Comparison of ENCODE assay signal across 1 cellular context in genomic region chr3:153161138-153161713, GRCh38.
TF ChIP-seq lines count a peak whose summit lies in the region.

No MANE protein-coding gene starts in this region.

TF ChIP-seq in K562, 482 proteins besides CTCF, POLR2A, EP300 and RAD21 (continued from another document and continues in another):
- TF ChIP-seq E4F1 (CRISPR knock-in tag; IDR thresholded peaks at IDR 0.05; ENCODE audit: borderline replicate concordance) (no peak), DEAF1 (CRISPR knock-in tag; IDR thresholded peaks at IDR 0.05) (no peak), ZNF124 (CRISPR knock-in tag; IDR thresholded peaks at IDR 0.05) (no peak), HDAC3 (IDR thresholded peaks at IDR 0.05; ENCODE audit: borderline replicate concordance, partially characterized antibody) (no peak), GTF2F1 (IDR thresholded peaks at IDR 0.05; ENCODE audit: low read depth, low read length) (no peak), E2F5 (CRISPR knock-in tag; IDR thresholded peaks at IDR 0.05) (no peak), YY1 (IDR thresholded peaks at IDR 0.05; ENCODE audit: borderline replicate concordance in 1 of 3, control insufficient read depth in 1 of 3, extremely low read depth in 1 of 3, insufficient read depth in 3 of 3, insufficient read length in 1 of 3, insufficient replicate concordance in 2 of 3, low read depth in 1 of 3, low read length in 2 of 3) (peak in 1 of 3 experiments; percentile 4), ZNF253 (CRISPR knock-in tag; conservative IDR thresholded peaks at IDR 0.05) (no peak), ZNF431 (CRISPR knock-in tag; IDR thresholded peaks at IDR 0.05) (no peak), CREBBP (IDR thresholded peaks at IDR 0.05; ENCODE audit: low read depth, low read length) (no peak), ZNF143 (CRISPR knock-in tag; IDR thresholded peaks at IDR 0.05) (no peak), TCFL5 (CRISPR knock-in tag; conservative IDR thresholded peaks at IDR 0.05) (no peak), PHF21A (IDR thresholded peaks at IDR 0.05; ENCODE audit: borderline replicate concordance, low read depth) (no peak), NR2F6 (CRISPR knock-in tag; IDR thresholded peaks at IDR 0.05) (no peak), HOXB6 (CRISPR knock-in tag; IDR thresholded peaks at IDR 0.05; ENCODE audit: borderline replicate concordance) (no peak), DLX4 (CRISPR knock-in tag; IDR thresholded peaks at IDR 0.05) (no peak), SPI1 (IDR thresholded peaks at IDR 0.05; ENCODE audit: borderline replicate concordance, low read depth, low read length) (peak; percentile 82), PHB (CRISPR knock-in tag; IDR thresholded peaks at IDR 0.05) (no peak), ZBTB11 (CRISPR knock-in tag; IDR thresholded peaks at IDR 0.05) (no peak; a peak in 2 of 6 replicates), U2AF2 (optimal IDR thresholded peaks at IDR 0.05; ENCODE audit: low read depth, low read length) (no peak), PCBP2 (IDR thresholded peaks at IDR 0.05; ENCODE audit: low read depth, low read length, poor library complexity, severe bottlenecking) (no peak), SMARCC2 (IDR thresholded peaks at IDR 0.05; ENCODE audit: low read depth) (no peak), HLTF (IDR thresholded peaks at IDR 0.05) (no peak), CTCFL (IDR thresholded peaks at IDR 0.05; ENCODE audit: borderline replicate concordance, insufficient read depth, low read depth, low read length, poor library complexity, severe bottlenecking) (no peak), ZC3H8 (IDR thresholded peaks at IDR 0.05) (no peak), BACH1 (tag; IDR thresholded peaks at IDR 0.05) (peak; percentile 55; the same call in 1 of the 2 replicates), SAFB2 (IDR thresholded peaks at IDR 0.05; ENCODE audit: borderline replicate concordance, low read depth, low read length, severe bottlenecking) (no peak), CUX1 (CRISPR knock-in tag; IDR thresholded peaks at IDR 0.05) (no peak), BRF2 (IDR thresholded peaks at IDR 0.05; ENCODE audit: borderline replicate concordance, insufficient read depth, insufficient read length) (no peak), SMAD2 (IDR thresholded peaks at IDR 0.05; ENCODE audit: low read depth, low read length) (no peak), MCM5 (IDR thresholded peaks at IDR 0.05; ENCODE audit: low read depth) (no peak), NONO (IDR thresholded peaks at IDR 0.05; ENCODE audit: low read depth in 2 of 2, low read length in 1 of 2) (no peak), RERE (CRISPR knock-in tag; IDR thresholded peaks at IDR 0.05; ENCODE audit: borderline replicate concordance) (no peak), TOE1 (IDR thresholded peaks at IDR 0.05; ENCODE audit: borderline replicate concordance) (no peak; the same call in 1 of the 2 replicates), TOE1 (CRISPR knock-in tag; IDR thresholded peaks at IDR 0.05; ENCODE audit: borderline replicate concordance, low read depth) (no peak)
